Comparison of ENCODE assay signal across 9 cellular contexts in the genomic region with DNA sequence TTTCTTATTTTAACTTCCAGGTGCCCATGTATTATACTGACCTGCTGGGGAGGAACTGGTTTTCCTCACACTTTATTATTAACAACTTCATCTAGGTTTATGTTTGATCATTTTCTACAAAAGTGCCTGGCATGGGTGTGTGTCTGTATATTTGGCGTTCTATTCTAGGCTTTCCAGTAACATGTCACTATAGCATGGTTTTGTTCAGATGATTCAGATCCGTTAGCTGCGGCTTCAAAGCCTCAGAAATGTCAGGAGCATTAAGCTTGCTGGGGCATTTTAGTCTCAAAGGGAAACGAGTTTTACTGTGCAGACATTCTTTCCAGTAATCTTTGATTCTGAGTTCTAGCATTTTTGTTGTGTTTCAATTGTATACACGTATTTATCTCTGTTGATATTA. TPM values are rescaled to one million over a fixed set of nuclear protein-coding genes. Genes with fewer than 3 reads are reported as not detected.
DNase-seq lines count a peak whose midpoint lies in the region; ATAC-seq lines count a peak whose summit lies in the region.
"Had no signal": no experiment of that assay in that cellular context is flagged by ENCODE, and none has a peak within 500 bp of the region (broad histone marks: within the 10 kb centered on the region; RNA-seq: fewer than 3 reads in every experiment).

No MANE protein-coding gene starts in this region.

- no peaks in the 10 kb centered on the region for H3K27me3 ChIP-seq in naive thymus-derived CD4-positive, alpha-beta T cell (ENCODE audit: control insufficient read depth in 2 of 2, insufficient read depth in 2 of 2, low read length in 2 of 2)
- H3K27me3 ChIP-seq: MG63 had no signal

- H3K9me3 ChIP-seq in naive thymus-derived CD4-positive, alpha-beta T cell (ENCODE audit: control insufficient read depth in 2 of 3, low read length in 3 of 3) = no peaks in the 10 kb centered on the region
- H3K9me3 ChIP-seq: MG63 had no signal

- POLR2A ChIA-PET in naive thymus-derived CD4-positive, alpha-beta T cell (lab: Charles Lee) = interaction anchor here (1.4 to 5.0 kb wide), 3 partner anchors 11 to 15 kb away, joined by 3 to 26 read pairs (median 4); no protein-coding TSS in a partner anchor

- CTCF ChIA-PET in naive thymus-derived CD4-positive, alpha-beta T cell (lab: Charles Lee) = interaction anchor here (0.6 to 2.0 kb wide), 7 partner anchors 8 to 96 kb away, joined by 3 to 9 read pairs (median 3); no protein-coding TSS in a partner anchor

- H3K4me3 Mint-ChIP-seq in IgD-negative memory B cell = peak overlapping the region; percentile 67 to 98 (median 94)
- H3K4me3 Mint-ChIP-seq in naive thymus-derived CD4-positive, alpha-beta T cell = peak overlapping the region; percentile 85 to 98 (median 92)

- H3K36me3 Mint-ChIP-seq in IgD-negative memory B cell = peaks cover 5% of the 10 kb centered on the region
- peaks cover 0 to 11% (median 0%) of the 10 kb centered on the region in 5 donors for H3K36me3 Mint-ChIP-seq in naive thymus-derived CD4-positive, alpha-beta T cell

- no peaks in the 10 kb centered on the region for H3K36me3 ChIP-seq in naive thymus-derived CD4-positive, alpha-beta T cell (ENCODE audit: control insufficient read depth in 2 of 3, insufficient read depth in 3 of 3, low read length in 3 of 3)
- H3K36me3 ChIP-seq: MG63 had no signal

- H3K27me3 Mint-ChIP-seq in IgD-negative memory B cell = no peaks in the 10 kb centered on the region
- peaks cover 0 to 9% (median 0%) of the 10 kb centered on the region in 5 donors for H3K27me3 Mint-ChIP-seq in naive thymus-derived CD4-positive, alpha-beta T cell

- DNase-seq in AG20443 (ENCODE audit: low spot score) (peak; percentile 52), astrocyte of the hippocampus (ENCODE audit: low read depth, low spot score) (peak; percentile 81), activated gamma-delta T cell treated with Interleukin-2 at 50 U/mL for 16 hours (no peak), substantia nigra (lab: John Stamatoyannopoulos, UW) (no peak)
- DNase-seq in naive thymus-derived CD4-positive, alpha-beta T cell = peak in 4 of 9 donors; percentile 23 to 51 (median 46)
- DNase-seq: MG63 had no signal

- H3K27ac ChIP-seq in naive thymus-derived CD4-positive, alpha-beta T cell (ENCODE audit: low read depth, low read length) = peak overlapping the region; percentile 86
- no peak overlapping the region for H3K27ac ChIP-seq in substantia nigra (ENCODE audit: low read depth, low read length, poor library complexity, severe bottlenecking)

- peak overlapping the region; percentile 17 to 98 (median 86) for H3K27ac Mint-ChIP-seq in IgD-negative memory B cell
- peak overlapping the region; percentile 82 to 96 (median 91) for H3K27ac Mint-ChIP-seq in naive thymus-derived CD4-positive, alpha-beta T cell

- intact Hi-C loops in naive thymus-derived CD4-positive, alpha-beta T cell (cut with micrococcal nuclease) = loop anchor here (1.0 to 10.0 kb wide), 13 partner anchors 11 to 852 kb away; a partner anchor contains a TSS

- peaks cover 11 to 61% of the 10 kb centered on the region in 2 donors for H3K4me1 ChIP-seq in naive thymus-derived CD4-positive, alpha-beta T cell (ENCODE audit: control insufficient read depth in 2 of 2, insufficient read depth in 2 of 2, low read length in 2 of 2)

- H3K4me3 ChIP-seq in naive thymus-derived CD4-positive, alpha-beta T cell (ENCODE audit: low read length) = peak overlapping the region; percentile 74
- H3K4me3 ChIP-seq: MG63 had no signal

- H3K4me1 Mint-ChIP-seq in IgD-negative memory B cell = peaks cover 35 to 52% (median 41%) of the 10 kb centered on the region in 3 donors
- H3K4me1 Mint-ChIP-seq in naive thymus-derived CD4-positive, alpha-beta T cell = peaks cover 54 to 75% (median 66%) of the 10 kb centered on the region in 7 donors

- no peaks in the 10 kb centered on the region for H3K9me3 Mint-ChIP-seq in IgD-negative memory B cell
- no peaks in the 10 kb centered on the region for H3K9me3 Mint-ChIP-seq in naive thymus-derived CD4-positive, alpha-beta T cell

- no peak for ATAC-seq in naive thymus-derived CD4-positive, alpha-beta T cell
- ATAC-seq in GM19324 (IDR thresholded peaks at IDR 0.05; ENCODE audit: low FRiP score, unreplicated experiment) (no peak), GM21515 (IDR thresholded peaks at IDR 0.05; ENCODE audit: unreplicated experiment) (no peak)

RNA-seq across cellular contexts. Expression of a gene that starts 2.3 kb away (rescaled TPM):
- polyA plus RNA-seq in IgD-negative memory B cell = 0.94 TPM
- 10 to 100 TPM; 15.5 to 30.7 (median 28.7) TPM for total RNA-seq in naive thymus-derived CD4-positive, alpha-beta T cell
- polyA plus RNA-seq in naive thymus-derived CD4-positive, alpha-beta T cell = 1 to 10 TPM in 1 of 2 donors, under 1 TPM in 1; 0.97 to 2.0 TPM

Comparison
In these comparisons a context has a peak if more than half of its experiments do, and no peak if none do; other contexts are left out.
1. DNase-seq: peak in AG20443 (single experiment) and astrocyte of the hippocampus (single experiment); none in activated gamma-delta T cell treated with Interleukin-2 at 50 U/mL for 16 hours (single experiment) and substantia nigra (0 of 49).